ENCODE assay signal across 18 cellular contexts in genomic region chrX:112846114-112846513, GRCh38.
"Had no signal": no experiment of that assay in that cellular context is flagged by ENCODE, and none has a peak within 500 bp of the region (broad histone marks: within the 10 kb centered on the region; RNA-seq: fewer than 3 reads in every experiment).

No MANE protein-coding gene starts in this region.

- ATAC-seq: activated CD8-positive, alpha-beta memory T cell treated with anti-CD3 and anti-CD28 coated beads, Interleukin-2, amount 10 ng/mL, durations not matched to agents 7 days and 5 days; esophagus mucosa; left lung; naive thymus-derived CD4-positive, alpha-beta T cell; psoas muscle; stimulated activated naive CD8-positive, alpha-beta T cell treated with anti-CD3 and anti-CD28 coated beads, Interleukin-15, amount 100 ng/mL, for 72 hours had no signal

- H3K4me1 ChIP-seq: left lung, psoas muscle, testis, uterus had no signal

- H3K27ac ChIP-seq: left lung, psoas muscle, testis had no signal

- H3K36me3 ChIP-seq: left lung, uterus had no signal

- H3K27me3 ChIP-seq: testis, uterus had no signal

- DNase-seq: activated CD4-positive, alpha-beta T cell treated with anti-CD3 and anti-CD28 coated beads, Interleukin-2, amount 50 U/mL, for 4 hours; activated CD4-positive, CD25-positive, alpha-beta regulatory T cell treated with anti-CD3 and anti-CD28 coated beads, Interleukin-2, amount 50 U/mL, for 72 hours; activated CD8-positive, alpha-beta memory T cell treated with anti-CD3 and anti-CD28 coated beads, Interleukin-2, amount 10 ng/mL, durations not matched to agents 7 days and 5 days; activated effector memory CD4-positive, alpha-beta T cell treated with Interleukin-2 at 50 U/mL for 16 hours; activated T-cell treated with anti-CD3 and anti-CD28 coated beads, Interleukin-2, amount 50 U/mL, for 24 hours; dermis blood vessel endothelial cell; left lung; midbrain; naive thymus-derived CD4-positive, alpha-beta T cell; occipital lobe; psoas muscle; stimulated activated CD4-positive, alpha-beta T cell treated with anti-CD3 and anti-CD28 coated beads, Interleukin-15, amount 100 ng/mL, for 24 hours; stimulated activated CD4-positive, alpha-beta T cell treated with anti-CD3 and anti-CD28 coated beads, Interleukin-4, amount 100 ng/mL, for 24 hours; stimulated activated naive CD8-positive, alpha-beta T cell treated with anti-CD3 and anti-CD28 coated beads, Interleukin-15, amount 100 ng/mL, for 72 hours; T-helper 9 cell; testis; uterus had no signal

- H3K9me3 ChIP-seq: left lung, psoas muscle, testis, uterus had no signal

- H3K4me3 ChIP-seq: left lung, psoas muscle, testis, uterus had no signal
